In the genomic region with DNA sequence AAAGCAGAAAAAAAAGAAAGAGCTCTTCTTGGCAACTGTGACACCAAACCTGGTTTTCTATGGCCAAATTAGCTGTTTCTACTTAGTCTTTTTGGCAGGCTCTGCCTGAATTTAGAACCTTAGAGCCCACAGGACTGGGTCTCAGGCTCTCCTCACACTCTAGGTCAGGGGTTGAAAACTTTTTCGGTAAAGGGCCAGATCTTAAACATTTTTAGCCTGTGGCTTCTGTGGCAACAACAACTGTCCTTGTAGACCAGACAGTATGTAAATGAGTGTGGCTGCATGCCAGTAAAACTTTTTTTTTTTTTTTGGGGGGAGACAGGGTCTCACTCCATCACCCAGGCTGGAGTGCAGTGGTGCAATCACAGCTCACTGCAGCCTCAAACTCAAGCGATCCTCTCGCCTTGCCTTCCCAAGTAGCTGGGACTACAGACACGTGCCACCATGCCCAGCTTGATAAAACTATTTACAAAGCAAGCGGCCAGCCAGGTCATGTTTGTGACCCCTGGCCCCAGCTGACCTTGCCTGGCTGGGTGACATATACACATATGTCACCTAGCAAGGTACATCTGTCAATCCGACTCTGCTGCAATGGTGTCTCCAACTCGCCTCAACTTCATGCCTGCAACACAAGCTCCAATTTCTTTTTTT, we compare ENCODE assay signal across 1 cellular context.
A peak's percentile ranks its signal among the peaks of the same experiment; 100 is the strongest.
TF ChIP-seq lines count a peak whose summit lies in the region.

No MANE protein-coding gene starts in this region.

TF ChIP-seq in HepG2, 621 proteins besides CTCF, POLR2A, EP300 and RAD21 (continued from another document and continues in another):
- TF ChIP-seq, protein P1, sequence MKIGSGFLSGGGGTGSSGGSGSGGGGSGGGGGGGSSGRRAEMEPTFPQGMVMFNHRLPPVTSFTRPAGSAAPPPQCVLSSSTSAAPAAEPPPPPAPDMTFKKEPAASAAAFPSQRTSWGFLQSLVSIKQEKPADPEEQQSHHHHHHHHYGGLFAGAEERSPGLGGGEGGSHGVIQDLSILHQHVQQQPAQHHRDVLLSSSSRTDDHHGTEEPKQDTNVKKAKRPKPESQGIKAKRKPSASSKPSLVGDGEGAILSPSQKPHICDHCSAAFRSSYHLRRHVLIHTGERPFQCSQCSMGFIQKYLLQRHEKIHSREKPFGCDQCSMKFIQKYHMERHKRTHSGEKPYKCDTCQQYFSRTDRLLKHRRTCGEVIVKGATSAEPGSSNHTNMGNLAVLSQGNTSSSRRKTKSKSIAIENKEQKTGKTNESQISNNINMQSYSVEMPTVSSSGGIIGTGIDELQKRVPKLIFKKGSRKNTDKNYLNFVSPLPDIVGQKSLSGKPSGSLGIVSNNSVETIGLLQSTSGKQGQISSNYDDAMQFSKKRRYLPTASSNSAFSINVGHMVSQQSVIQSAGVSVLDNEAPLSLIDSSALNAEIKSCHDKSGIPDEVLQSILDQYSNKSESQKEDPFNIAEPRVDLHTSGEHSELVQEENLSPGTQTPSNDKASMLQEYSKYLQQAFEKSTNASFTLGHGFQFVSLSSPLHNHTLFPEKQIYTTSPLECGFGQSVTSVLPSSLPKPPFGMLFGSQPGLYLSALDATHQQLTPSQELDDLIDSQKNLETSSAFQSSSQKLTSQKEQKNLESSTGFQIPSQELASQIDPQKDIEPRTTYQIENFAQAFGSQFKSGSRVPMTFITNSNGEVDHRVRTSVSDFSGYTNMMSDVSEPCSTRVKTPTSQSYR (CRISPR knock-in tag; IDR thresholded peaks at IDR 0.05; ENCODE audit: borderline replicate concordance) = no peak; the same call in 1 of the 2 replicates
- TF ChIP-seq RNF2 (conservative IDR thresholded peaks at IDR 0.05; ENCODE audit: low read depth) = no peak
- TF ChIP-seq, protein P2, sequence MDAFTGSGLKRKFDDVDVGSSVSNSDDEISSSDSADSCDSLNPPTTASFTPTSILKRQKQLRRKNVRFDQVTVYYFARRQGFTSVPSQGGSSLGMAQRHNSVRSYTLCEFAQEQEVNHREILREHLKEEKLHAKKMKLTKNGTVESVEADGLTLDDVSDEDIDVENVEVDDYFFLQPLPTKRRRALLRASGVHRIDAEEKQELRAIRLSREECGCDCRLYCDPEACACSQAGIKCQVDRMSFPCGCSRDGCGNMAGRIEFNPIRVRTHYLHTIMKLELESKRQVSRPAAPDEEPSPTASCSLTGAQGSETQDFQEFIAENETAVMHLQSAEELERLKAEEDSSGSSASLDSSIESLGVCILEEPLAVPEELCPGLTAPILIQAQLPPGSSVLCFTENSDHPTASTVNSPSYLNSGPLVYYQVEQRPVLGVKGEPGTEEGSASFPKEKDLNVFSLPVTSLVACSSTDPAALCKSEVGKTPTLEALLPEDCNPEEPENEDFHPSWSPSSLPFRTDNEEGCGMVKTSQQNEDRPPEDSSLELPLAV (CRISPR knock-in tag; conservative IDR thresholded peaks at IDR 0.05; ENCODE audit: low read depth) = no peak
- TF ChIP-seq ZSCAN20 (CRISPR knock-in tag; IDR thresholded peaks at IDR 0.05; ENCODE audit: borderline replicate concordance) = no peak
- no peak for TF ChIP-seq RBFOX2 (IDR thresholded peaks at IDR 0.05; ENCODE audit: low read depth, low read length)
- TF ChIP-seq, protein P3, sequence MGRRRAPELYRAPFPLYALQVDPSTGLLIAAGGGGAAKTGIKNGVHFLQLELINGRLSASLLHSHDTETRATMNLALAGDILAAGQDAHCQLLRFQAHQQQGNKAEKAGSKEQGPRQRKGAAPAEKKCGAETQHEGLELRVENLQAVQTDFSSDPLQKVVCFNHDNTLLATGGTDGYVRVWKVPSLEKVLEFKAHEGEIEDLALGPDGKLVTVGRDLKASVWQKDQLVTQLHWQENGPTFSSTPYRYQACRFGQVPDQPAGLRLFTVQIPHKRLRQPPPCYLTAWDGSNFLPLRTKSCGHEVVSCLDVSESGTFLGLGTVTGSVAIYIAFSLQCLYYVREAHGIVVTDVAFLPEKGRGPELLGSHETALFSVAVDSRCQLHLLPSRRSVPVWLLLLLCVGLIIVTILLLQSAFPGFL (CRISPR knock-in tag; IDR thresholded peaks at IDR 0.05) = no peak
- TF ChIP-seq SMAD1 (CRISPR knock-in tag; IDR thresholded peaks at IDR 0.05; ENCODE audit: borderline replicate concordance, low read depth) = no peak
- 0 out of 2 replicates have a peak, but pooled peaks have one; percentile 47 for TF ChIP-seq ZFP37 (CRISPR knock-in tag; IDR thresholded peaks at IDR 0.05; ENCODE audit: borderline replicate concordance)
- TF ChIP-seq ATAD3A (CRISPR knock-in tag; IDR thresholded peaks at IDR 0.05) = no peak
- peak; percentile 99 for TF ChIP-seq RXRB (CRISPR knock-in tag; IDR thresholded peaks at IDR 0.05; ENCODE audit: borderline replicate concordance)
- TF ChIP-seq, protein P4, sequence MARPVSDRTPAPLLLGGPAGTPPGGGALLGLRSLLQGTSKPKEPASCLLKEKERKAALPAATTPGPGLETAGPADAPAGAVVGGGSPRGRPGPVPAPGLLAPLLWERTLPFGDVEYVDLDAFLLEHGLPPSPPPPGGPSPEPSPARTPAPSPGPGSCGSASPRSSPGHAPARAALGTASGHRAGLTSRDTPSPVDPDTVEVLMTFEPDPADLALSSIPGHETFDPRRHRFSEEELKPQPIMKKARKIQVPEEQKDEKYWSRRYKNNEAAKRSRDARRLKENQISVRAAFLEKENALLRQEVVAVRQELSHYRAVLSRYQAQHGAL (CRISPR knock-in tag; IDR thresholded peaks at IDR 0.05; ENCODE audit: not compliant biosample characterization) = no peak
- no peak for TF ChIP-seq ZFP36 (IDR thresholded peaks at IDR 0.05; ENCODE audit: borderline replicate concordance, low read depth, low read length, partially characterized antibody)
- no peak for TF ChIP-seq ZBTB21 (CRISPR knock-in tag; IDR thresholded peaks at IDR 0.05)
- peak; percentile 70; the same call in 1 of the 2 replicates for TF ChIP-seq ZNF292 (CRISPR knock-in tag; IDR thresholded peaks at IDR 0.05; ENCODE audit: borderline replicate concordance, low read depth)
- TF ChIP-seq ARNT (IDR thresholded peaks at IDR 0.05) = no peak
- TF ChIP-seq HDAC6 (IDR thresholded peaks at IDR 0.05; ENCODE audit: low read depth, low read length) = no peak
- TF ChIP-seq KLF6 (CRISPR knock-in tag; IDR thresholded peaks at IDR 0.05) = peak; percentile 70; the same call in 1 of the 2 replicates
- TF ChIP-seq FOXP1 (IDR thresholded peaks at IDR 0.05) = no peak
- peak; percentile 92 for TF ChIP-seq FOXP1 (CRISPR knock-in tag; IDR thresholded peaks at IDR 0.05)
- no peak for TF ChIP-seq ZNF75D (CRISPR knock-in tag; IDR thresholded peaks at IDR 0.05; ENCODE audit: borderline replicate concordance)
- TF ChIP-seq PAX8 (CRISPR knock-in tag; IDR thresholded peaks at IDR 0.05; ENCODE audit: borderline replicate concordance) = no peak
- peak; percentile 35; the same call in 1 of the 2 replicates for TF ChIP-seq SP4 (CRISPR knock-in tag; IDR thresholded peaks at IDR 0.05)
- no peak; the same call in 1 of the 2 replicates for TF ChIP-seq ZNF501 (CRISPR knock-in tag; IDR thresholded peaks at IDR 0.05)
- no peak for TF ChIP-seq MTF1 (CRISPR knock-in tag; IDR thresholded peaks at IDR 0.05)
- TF ChIP-seq, protein P5, sequence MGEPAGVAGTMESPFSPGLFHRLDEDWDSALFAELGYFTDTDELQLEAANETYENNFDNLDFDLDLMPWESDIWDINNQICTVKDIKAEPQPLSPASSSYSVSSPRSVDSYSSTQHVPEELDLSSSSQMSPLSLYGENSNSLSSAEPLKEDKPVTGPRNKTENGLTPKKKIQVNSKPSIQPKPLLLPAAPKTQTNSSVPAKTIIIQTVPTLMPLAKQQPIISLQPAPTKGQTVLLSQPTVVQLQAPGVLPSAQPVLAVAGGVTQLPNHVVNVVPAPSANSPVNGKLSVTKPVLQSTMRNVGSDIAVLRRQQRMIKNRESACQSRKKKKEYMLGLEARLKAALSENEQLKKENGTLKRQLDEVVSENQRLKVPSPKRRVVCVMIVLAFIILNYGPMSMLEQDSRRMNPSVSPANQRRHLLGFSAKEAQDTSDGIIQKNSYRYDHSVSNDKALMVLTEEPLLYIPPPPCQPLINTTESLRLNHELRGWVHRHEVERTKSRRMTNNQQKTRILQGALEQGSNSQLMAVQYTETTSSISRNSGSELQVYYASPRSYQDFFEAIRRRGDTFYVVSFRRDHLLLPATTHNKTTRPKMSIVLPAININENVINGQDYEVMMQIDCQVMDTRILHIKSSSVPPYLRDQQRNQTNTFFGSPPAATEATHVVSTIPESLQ (CRISPR knock-in tag; conservative IDR thresholded peaks at IDR 0.05) = no peak
- TF ChIP-seq REPIN1 (CRISPR knock-in tag; IDR thresholded peaks at IDR 0.05; ENCODE audit: borderline replicate concordance, low read depth) = peak; percentile 92
- TF ChIP-seq, protein P6, sequence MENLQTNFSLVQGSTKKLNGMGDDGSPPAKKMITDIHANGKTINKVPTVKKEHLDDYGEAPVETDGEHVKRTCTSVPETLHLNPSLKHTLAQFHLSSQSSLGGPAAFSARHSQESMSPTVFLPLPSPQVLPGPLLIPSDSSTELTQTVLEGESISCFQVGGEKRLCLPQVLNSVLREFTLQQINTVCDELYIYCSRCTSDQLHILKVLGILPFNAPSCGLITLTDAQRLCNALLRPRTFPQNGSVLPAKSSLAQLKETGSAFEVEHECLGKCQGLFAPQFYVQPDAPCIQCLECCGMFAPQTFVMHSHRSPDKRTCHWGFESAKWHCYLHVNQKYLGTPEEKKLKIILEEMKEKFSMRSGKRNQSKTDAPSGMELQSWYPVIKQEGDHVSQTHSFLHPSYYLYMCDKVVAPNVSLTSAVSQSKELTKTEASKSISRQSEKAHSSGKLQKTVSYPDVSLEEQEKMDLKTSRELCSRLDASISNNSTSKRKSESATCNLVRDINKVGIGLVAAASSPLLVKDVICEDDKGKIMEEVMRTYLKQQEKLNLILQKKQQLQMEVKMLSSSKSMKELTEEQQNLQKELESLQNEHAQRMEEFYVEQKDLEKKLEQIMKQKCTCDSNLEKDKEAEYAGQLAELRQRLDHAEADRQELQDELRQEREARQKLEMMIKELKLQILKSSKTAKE (CRISPR knock-in tag; IDR thresholded peaks at IDR 0.05; ENCODE audit: borderline replicate concordance) = peak; percentile 95
- no peak for TF ChIP-seq EED (CRISPR knock-in tag; IDR thresholded peaks at IDR 0.05)
- TF ChIP-seq ZSCAN29 (CRISPR knock-in tag; conservative IDR thresholded peaks at IDR 0.05) = no peak
- TF ChIP-seq ZNF335 (CRISPR knock-in tag; IDR thresholded peaks at IDR 0.05) = no peak
- TF ChIP-seq ZNF562 (CRISPR knock-in tag; IDR thresholded peaks at IDR 0.05; ENCODE audit: borderline replicate concordance) = no peak
- no peak for TF ChIP-seq KDM6A (CRISPR knock-in tag; IDR thresholded peaks at IDR 0.05; ENCODE audit: low read depth)
- no peak for TF ChIP-seq RFX5 (IDR thresholded peaks at IDR 0.05; ENCODE audit: low read depth, low read length)
- no peak for TF ChIP-seq RFX3 (CRISPR knock-in tag; IDR thresholded peaks at IDR 0.05)
- peak; percentile 51; the same call in 1 of the 2 replicates for TF ChIP-seq CCDC6 (CRISPR knock-in tag; IDR thresholded peaks at IDR 0.05)
- TF ChIP-seq ONECUT2 (CRISPR knock-in tag; IDR thresholded peaks at IDR 0.05) = no peak
- TF ChIP-seq ZNF607 (CRISPR knock-in tag; IDR thresholded peaks at IDR 0.05; ENCODE audit: borderline replicate concordance) = no peak
- no peak; the same call in 1 of the 2 replicates for TF ChIP-seq KDM1A (CRISPR knock-in tag; IDR thresholded peaks at IDR 0.05)
- TF ChIP-seq, protein P7, sequence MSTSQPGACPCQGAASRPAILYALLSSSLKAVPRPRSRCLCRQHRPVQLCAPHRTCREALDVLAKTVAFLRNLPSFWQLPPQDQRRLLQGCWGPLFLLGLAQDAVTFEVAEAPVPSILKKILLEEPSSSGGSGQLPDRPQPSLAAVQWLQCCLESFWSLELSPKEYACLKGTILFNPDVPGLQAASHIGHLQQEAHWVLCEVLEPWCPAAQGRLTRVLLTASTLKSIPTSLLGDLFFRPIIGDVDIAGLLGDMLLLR (CRISPR knock-in tag; IDR thresholded peaks at IDR 0.05) = 0 out of 2 replicates have a peak, but pooled peaks have one; percentile 31
- TF ChIP-seq BHLHE40 (IDR thresholded peaks at IDR 0.05; ENCODE audit: low read length) = peak; percentile 96
- TF ChIP-seq HDAC2 (CRISPR knock-in tag; IDR thresholded peaks at IDR 0.05) = peak; percentile 86
- TF ChIP-seq KLF15 (CRISPR knock-in tag; IDR thresholded peaks at IDR 0.05; ENCODE audit: borderline replicate concordance) = no peak
- TF ChIP-seq CC2D1A (CRISPR knock-in tag; IDR thresholded peaks at IDR 0.05) = no peak
- TF ChIP-seq MYNN (CRISPR knock-in tag; IDR thresholded peaks at IDR 0.05; ENCODE audit: low read depth) = no peak
- TF ChIP-seq ZNF614 (CRISPR knock-in tag; IDR thresholded peaks at IDR 0.05; ENCODE audit: borderline replicate concordance) = no peak; the same call in 1 of the 2 replicates
- TF ChIP-seq, protein P8, sequence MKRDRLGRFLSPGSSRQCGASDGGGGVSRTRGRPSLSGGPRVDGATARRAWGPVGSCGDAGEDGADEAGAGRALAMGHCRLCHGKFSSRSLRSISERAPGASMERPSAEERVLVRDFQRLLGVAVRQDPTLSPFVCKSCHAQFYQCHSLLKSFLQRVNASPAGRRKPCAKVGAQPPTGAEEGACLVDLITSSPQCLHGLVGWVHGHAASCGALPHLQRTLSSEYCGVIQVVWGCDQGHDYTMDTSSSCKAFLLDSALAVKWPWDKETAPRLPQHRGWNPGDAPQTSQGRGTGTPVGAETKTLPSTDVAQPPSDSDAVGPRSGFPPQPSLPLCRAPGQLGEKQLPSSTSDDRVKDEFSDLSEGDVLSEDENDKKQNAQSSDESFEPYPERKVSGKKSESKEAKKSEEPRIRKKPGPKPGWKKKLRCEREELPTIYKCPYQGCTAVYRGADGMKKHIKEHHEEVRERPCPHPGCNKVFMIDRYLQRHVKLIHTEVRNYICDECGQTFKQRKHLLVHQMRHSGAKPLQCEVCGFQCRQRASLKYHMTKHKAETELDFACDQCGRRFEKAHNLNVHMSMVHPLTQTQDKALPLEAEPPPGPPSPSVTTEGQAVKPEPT (CRISPR knock-in tag; IDR thresholded peaks at IDR 0.05; ENCODE audit: low read depth) = no peak
- TF ChIP-seq MED1 (CRISPR knock-in tag; IDR thresholded peaks at IDR 0.05) = peak; percentile 86
- TF ChIP-seq MYC (CRISPR knock-in tag; IDR thresholded peaks at IDR 0.05; ENCODE audit: borderline replicate concordance) = peak; percentile 75; the same call in 1 of the 2 replicates
